1 cellular context compared by ENCODE assay signal in genomic region chr18:3066391-3067079, GRCh38.
TF ChIP-seq lines count a peak whose summit lies in the region.

No MANE protein-coding gene starts in this region.

TF ChIP-seq in H1, 55 proteins besides CTCF, POLR2A, EP300 and RAD21:
- TF ChIP-seq TBP (IDR thresholded peaks at IDR 0.05; ENCODE audit: low read depth, low read length) (no peak), TCF12 (IDR thresholded peaks at IDR 0.05; ENCODE audit: low read depth, low read length) (no peak), CREB1 (IDR thresholded peaks at IDR 0.05) (no peak), POU5F1 (IDR thresholded peaks at IDR 0.05; ENCODE audit: low read depth, low read length) (no peak), JUN (IDR thresholded peaks at IDR 0.05; ENCODE audit: low read depth, low read length) (no peak), YY1 (IDR thresholded peaks at IDR 0.05; ENCODE audit: low read depth, low read length) (no peak), MAFK (IDR thresholded peaks at IDR 0.05; ENCODE audit: low read depth, low read length) (no peak), RBBP5 (IDR thresholded peaks at IDR 0.05; ENCODE audit: borderline replicate concordance, low read depth, low read length) (no peak), ASH2L (IDR thresholded peaks at IDR 0.05; ENCODE audit: low read length) (no peak), SIRT6 (IDR thresholded peaks at IDR 0.05; ENCODE audit: low read length) (no peak), JUND (IDR thresholded peaks at IDR 0.05; ENCODE audit: low read length) (no peak), E2F6 (IDR thresholded peaks at IDR 0.05) (no peak), RFX5 (IDR thresholded peaks at IDR 0.05; ENCODE audit: borderline replicate concordance, low read depth, low read length) (no peak), SUZ12 (IDR thresholded peaks at IDR 0.05; ENCODE audit: low read length) (no peak), KDM4A (IDR thresholded peaks at IDR 0.05; ENCODE audit: low read depth, low read length, severe bottlenecking) (no peak), BRCA1 (IDR thresholded peaks at IDR 0.05; ENCODE audit: low read depth, low read length) (no peak), KDM1A (IDR thresholded peaks at IDR 0.05; ENCODE audit: borderline replicate concordance, low read length) (no peak), FOSL1 (IDR thresholded peaks at IDR 0.05; ENCODE audit: insufficient read depth, low read depth, low read length) (no peak), MAX (IDR thresholded peaks at IDR 0.05) (no peak), SP1 (IDR thresholded peaks at IDR 0.05; ENCODE audit: low read depth, low read length) (no peak)
